Comparison of ENCODE assay signal across 14 cellular contexts in genomic region chr6:90110971-90111370, GRCh38.
DNase-seq lines count a peak whose midpoint lies in the region; ATAC-seq and TF ChIP-seq lines count a peak whose summit lies in the region.
"Had no signal": no experiment of that assay in that cellular context is flagged by ENCODE, and none has a peak within 500 bp of the region (broad histone marks: within the 10 kb centered on the region; RNA-seq: fewer than 3 reads in every experiment).

No MANE protein-coding gene starts in this region.

- CTCF ChIA-PET in naive thymus-derived CD4-positive, alpha-beta T cell (lab: Charles Lee): interaction anchor here (1.4 to 2.1 kb wide), 3 partner anchors 28 to 170 kb away, joined by 3 to 9 read pairs (median 7); no protein-coding TSS in a partner anchor

- ATAC-seq in naive thymus-derived CD4-positive, alpha-beta T cell: peak; percentile 84
- ATAC-seq in GM18870 (IDR thresholded peaks at IDR 0.05; ENCODE audit: unreplicated experiment): no peak

- intact Hi-C loops in naive thymus-derived CD4-positive, alpha-beta T cell (cut with micrococcal nuclease): loop anchor here (1.0 to 5.0 kb wide), 8 partner anchors 13 to 366 kb away; no protein-coding TSS in a partner anchor

- peak overlapping the region; percentile 56 for H3K27ac ChIP-seq in naive thymus-derived CD4-positive, alpha-beta T cell (ENCODE audit: low read depth, low read length)

- no peak overlapping the region for H3K4me3 ChIP-seq in naive thymus-derived CD4-positive, alpha-beta T cell (ENCODE audit: low read length)
- no peak overlapping the region for H3K4me3 ChIP-seq in BE2C (ENCODE audit: low read depth, low read length)
- H3K4me3 ChIP-seq: smooth muscle cell had no signal

- no peaks in the 10 kb centered on the region for H3K36me3 ChIP-seq in naive thymus-derived CD4-positive, alpha-beta T cell (ENCODE audit: control insufficient read depth in 2 of 3, insufficient read depth in 3 of 3, low read length in 3 of 3)
- H3K36me3 ChIP-seq in BE2C: no peaks in the 10 kb centered on the region

- peaks cover 26 to 57% of the 10 kb centered on the region in 2 donors for H3K4me1 ChIP-seq in naive thymus-derived CD4-positive, alpha-beta T cell (ENCODE audit: control insufficient read depth in 2 of 2, insufficient read depth in 2 of 2, low read length in 2 of 2)
- H3K4me1 ChIP-seq in BE2C: no peaks in the 10 kb centered on the region

- POLR2A ChIA-PET in naive thymus-derived CD4-positive, alpha-beta T cell (lab: Charles Lee): interaction anchor here (0.6 to 2.1 kb wide), 9 partner anchors 8 to 103 kb away, joined by 3 to 7 read pairs (median 3); no protein-coding TSS in a partner anchor

- no peaks in the 10 kb centered on the region for H3K27me3 Mint-ChIP-seq in naive thymus-derived CD4-positive, alpha-beta T cell

- peaks cover 5 to 37% (median 23%) of the 10 kb centered on the region in 11 donors for H3K9me3 Mint-ChIP-seq in naive thymus-derived CD4-positive, alpha-beta T cell

- peak overlapping the region; percentile 73 to 92 (median 82) for H3K27ac Mint-ChIP-seq in naive thymus-derived CD4-positive, alpha-beta T cell
- H3K27ac Mint-ChIP-seq: HFFc6, nephron had no signal

- H3K36me3 Mint-ChIP-seq in naive thymus-derived CD4-positive, alpha-beta T cell: peaks cover 23 to 54% (median 33%) of the 10 kb centered on the region in 5 donors

- no peak for TF ChIP-seq CTCF in BE2C (IDR thresholded peaks at IDR 0.05; ENCODE audit: low read depth, low read length)

- no peaks in the 10 kb centered on the region for H3K27me3 ChIP-seq in naive thymus-derived CD4-positive, alpha-beta T cell (ENCODE audit: control insufficient read depth in 2 of 2, insufficient read depth in 2 of 2, low read length in 2 of 2)
- H3K27me3 ChIP-seq in BE2C: peaks cover 2% of the 10 kb centered on the region; the same call in 1 of the 2 replicates

- H3K4me1 Mint-ChIP-seq in naive thymus-derived CD4-positive, alpha-beta T cell: peaks cover 36 to 97% (median 90%) of the 10 kb centered on the region in 7 donors
- H3K4me1 Mint-ChIP-seq: nephron had no signal

- H3K4me3 Mint-ChIP-seq in naive thymus-derived CD4-positive, alpha-beta T cell: peak overlapping the region; percentile 35 to 81 (median 58)
- H3K4me3 Mint-ChIP-seq: HFFc6, nephron had no signal

- H3K9me3 ChIP-seq in naive thymus-derived CD4-positive, alpha-beta T cell (ENCODE audit: control insufficient read depth in 2 of 3, low read length in 3 of 3): peaks cover 0 to 10% (median 9%) of the 10 kb centered on the region in 3 experiments
- H3K9me3 ChIP-seq in BE2C: no peaks in the 10 kb centered on the region

- peak; percentile 62 for DNase-seq in T-helper 9 cell
- peak; percentile 61 for DNase-seq in activated T-cell treated with anti-CD3 and anti-CD28 coated beads, Interleukin-2, amount 50 U/mL, for 1 hour
- DNase-seq in naive thymus-derived CD4-positive, alpha-beta T cell: peak in 8 of 9 donors; percentile 51 to 78 (median 64)
- DNase-seq in stimulated activated CD8-positive, alpha-beta memory T cell treated with anti-CD3 and anti-CD28 coated beads, Interleukin-7, amount 100 ng/mL, for 48 hours (ENCODE audit: extremely low read depth in 1 of 2, low read depth in 1 of 2): peak; percentile 49 to 80
- no peak for DNase-seq in NCI-H2196 treated with DMSO at 0.1 percent for 48 hours (lab: John Stamatoyannopoulos, UW; ENCODE audit: unreplicated experiment)
- no peak for DNase-seq in NCI-H1417 (lab: John Stamatoyannopoulos, UW)
- DNase-seq in BE2C: no peak
- DNase-seq: Calu3, HFFc6, islet precursor cell, NCI-H510A had no signal

Comparison
In these comparisons a context has a peak if more than half of its experiments do, and no peak if none do; other contexts are left out.
1. DNase-seq: peak in T-helper 9 cell (single experiment), activated T-cell treated with anti-CD3 and anti-CD28 coated beads, Interleukin-2, amount 50 U/mL, for 1 hour (single experiment), naive thymus-derived CD4-positive, alpha-beta T cell (8 of 9) and stimulated activated CD8-positive, alpha-beta memory T cell treated with anti-CD3 and anti-CD28 coated beads, Interleukin-7, amount 100 ng/mL, for 48 hours (2 of 2); none in NCI-H2196 treated with DMSO at 0.1 percent for 48 hours (single experiment), NCI-H1417 (0 of 3) and BE2C (single experiment).